In genomic region chr4:173217727-173218126, GRCh38 we compare ENCODE assay signal across 1 cellular context.
A peak's percentile ranks its signal among the peaks of the same experiment; 100 is the strongest.
TF ChIP-seq lines count a peak whose summit lies in the region.

No MANE protein-coding gene starts in this region.

TF ChIP-seq in HEK293, 187 proteins besides CTCF, POLR2A, EP300 and RAD21 (continued from another document):
- TF ChIP-seq PRDM4 (tag by site-specific recombination; IDR thresholded peaks at IDR 0.05), result 0 out of 2 replicates have a peak, but pooled peaks have one; percentile 26
TF ChIP-seq in HEK293: peak in this region for 5.
